18 cellular contexts compared by ENCODE assay signal in the genomic region with DNA sequence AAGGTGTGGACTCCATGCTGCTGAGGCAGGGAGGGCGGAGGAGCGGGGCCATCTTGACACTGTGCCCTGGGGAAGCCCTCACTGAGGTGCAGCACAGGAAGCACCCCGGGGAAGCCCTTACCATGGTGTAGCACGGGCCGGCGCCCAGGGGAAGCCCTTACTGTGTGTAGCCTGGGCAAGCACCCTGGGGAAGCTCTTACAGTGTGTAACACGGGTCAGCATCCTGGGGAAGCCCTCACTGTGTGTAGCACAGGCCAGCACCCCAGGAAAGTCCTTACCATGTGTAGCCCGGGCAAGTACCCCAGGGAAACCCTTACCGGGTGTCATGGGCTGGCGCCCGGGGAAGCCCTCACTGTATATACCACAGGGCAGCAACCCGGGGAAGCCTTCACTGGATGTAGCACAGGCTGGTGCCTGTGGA.
"Had no signal": no experiment of that assay in that cellular context is flagged by ENCODE, and none has a peak within 500 bp of the region (broad histone marks: within the 10 kb centered on the region; RNA-seq: fewer than 3 reads in every experiment).

No MANE protein-coding gene starts in this region.

- H3K9me3 Mint-ChIP-seq: dendritic cell treated with granulocyte-macrophage colony-stimulating factor and Interleukin-4, amounts not matched to agents 40 ng/mL and 50 ng/mL, for 4 days; immature natural killer cell had no signal

- H3K9ac ChIP-seq: neural progenitor cell had no signal

- H3K4me1 ChIP-seq: heart left ventricle, neural progenitor cell, right lobe of liver, tibial artery, vagina had no signal

- H3K27ac Mint-ChIP-seq: activated CD4-positive, alpha-beta T cell treated with anti-CD3 and anti-CD28 coated beads, Interleukin-2, amount 10 ng/mL, durations not matched to agents 24 days and 14 days; activated T-helper 2 cell treated with anti-CD3 and anti-CD28 coated beads, Interferon-gamma antibody, Interleukin-2, Interleukin-4, amounts not matched to agents 10 μg/mL and 5 μg/mL and 100 μg/mL, durations not matched to agents 14 hours and 24 hours and 36 hours; brain; dendritic cell treated with granulocyte-macrophage colony-stimulating factor and Interleukin-4, amounts not matched to agents 40 ng/mL and 50 ng/mL, for 4 days; immature natural killer cell; mesothelial cell of epicardium; neural progenitor cell; WTC11 had no signal

- H3K27ac ChIP-seq: heart left ventricle, neural progenitor cell, right lobe of liver, tibial artery, vagina had no signal

- H3K36me3 ChIP-seq: heart left ventricle, neural progenitor cell, right lobe of liver, tibial artery, vagina had no signal

- H3K4me1 Mint-ChIP-seq: activated CD4-positive, alpha-beta T cell treated with anti-CD3 and anti-CD28 coated beads, Interleukin-2, amount 10 ng/mL, durations not matched to agents 24 days and 14 days; brain; immature natural killer cell; mesothelial cell of epicardium; neural progenitor cell had no signal

- DNase-seq: activated CD4-positive, alpha-beta T cell treated with anti-CD3 and anti-CD28 coated beads, Interleukin-2, amount 10 ng/mL, durations not matched to agents 24 days and 14 days; activated naive CD4-positive, alpha-beta T cell treated with anti-CD3 and anti-CD28 coated beads, Interleukin-2, amount 50 U/mL, for 16 hours; amygdala; cerebellar nuclear complex; effector memory CD4-positive, alpha-beta T cell; heart left ventricle; immature natural killer cell; right lobe of liver; SW 1271; tibial artery had no signal

- H3K9me3 ChIP-seq: right lobe of liver, tibial artery, vagina had no signal

- H3K36me3 Mint-ChIP-seq: brain, immature natural killer cell, mesothelial cell of epicardium had no signal

- H3K4me3 Mint-ChIP-seq: activated CD4-positive, alpha-beta T cell treated with anti-CD3 and anti-CD28 coated beads, Interleukin-2, amount 10 ng/mL, durations not matched to agents 24 days and 14 days; brain; dendritic cell treated with granulocyte-macrophage colony-stimulating factor and Interleukin-4, amounts not matched to agents 40 ng/mL and 50 ng/mL, for 4 days; immature natural killer cell; mesothelial cell of epicardium; neural progenitor cell; WTC11 had no signal

- H3K27me3 ChIP-seq: neural progenitor cell, right lobe of liver, vagina had no signal

- H3K4me2 ChIP-seq: neural progenitor cell, smooth muscle cell had no signal

- H2AFZ ChIP-seq: neural progenitor cell had no signal

- H3K4me3 ChIP-seq: heart left ventricle, neural progenitor cell, right lobe of liver, smooth muscle cell, tibial artery, vagina had no signal

- H3K27me3 Mint-ChIP-seq: activated CD4-positive, alpha-beta T cell treated with anti-CD3 and anti-CD28 coated beads, Interleukin-2, amount 10 ng/mL, durations not matched to agents 24 days and 14 days had no signal
